Comparison of ENCODE assay signal across 1 cellular context in genomic region chr17:82884923-82885322, GRCh38.
TF ChIP-seq lines count a peak whose summit lies in the region.

No MANE protein-coding gene starts in this region.

TF ChIP-seq in K562, 482 proteins besides CTCF, POLR2A, EP300 and RAD21 (continued from another document):
- TF ChIP-seq ZNF592 (IDR thresholded peaks at IDR 0.05), result 0 out of 2 replicates have a peak, but pooled peaks have one; percentile 22
- TF ChIP-seq, protein P1, sequence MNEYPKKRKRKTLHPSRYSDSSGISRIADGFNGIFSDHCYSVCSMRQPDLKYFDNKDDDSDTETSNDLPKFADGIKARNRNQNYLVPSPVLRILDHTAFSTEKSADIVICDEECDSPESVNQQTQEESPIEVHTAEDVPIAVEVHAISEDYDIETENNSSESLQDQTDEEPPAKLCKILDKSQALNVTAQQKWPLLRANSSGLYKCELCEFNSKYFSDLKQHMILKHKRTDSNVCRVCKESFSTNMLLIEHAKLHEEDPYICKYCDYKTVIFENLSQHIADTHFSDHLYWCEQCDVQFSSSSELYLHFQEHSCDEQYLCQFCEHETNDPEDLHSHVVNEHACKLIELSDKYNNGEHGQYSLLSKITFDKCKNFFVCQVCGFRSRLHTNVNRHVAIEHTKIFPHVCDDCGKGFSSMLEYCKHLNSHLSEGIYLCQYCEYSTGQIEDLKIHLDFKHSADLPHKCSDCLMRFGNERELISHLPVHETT (CRISPR knock-in tag; conservative IDR thresholded peaks at IDR 0.05 in 1 of 2, IDR thresholded peaks at IDR 0.05 in 1 of 2), result peak in 1 of 2 experiments; percentile 18; a peak in 1 of 4 replicates
- TF ChIP-seq CTBP1 (IDR thresholded peaks at IDR 0.05; ENCODE audit: borderline replicate concordance), result no peak
- no peak for TF ChIP-seq NFE2L1 (tag; IDR thresholded peaks at IDR 0.05; ENCODE audit: borderline replicate concordance, low read depth)
- peak; percentile 47; the same call in 1 of the 2 replicates for TF ChIP-seq SMAD4 (CRISPR knock-in tag; conservative IDR thresholded peaks at IDR 0.05)
- no peak for TF ChIP-seq EHMT2 (IDR thresholded peaks at IDR 0.05)
- peak; percentile 2 for TF ChIP-seq RBBP5 (IDR thresholded peaks at IDR 0.05; ENCODE audit: borderline replicate concordance, insufficient read depth, low read length, poor library complexity, severe bottlenecking)
- peak; percentile 64 for TF ChIP-seq MAX (CRISPR knock-in tag; IDR thresholded peaks at IDR 0.05)
- 0 out of 2 replicates have a peak, but pooled peaks have one; percentile 21 for TF ChIP-seq KAT7 (CRISPR knock-in tag; IDR thresholded peaks at IDR 0.05; ENCODE audit: borderline replicate concordance)
- no peak for TF ChIP-seq SMAD1 (IDR thresholded peaks at IDR 0.05; ENCODE audit: low read depth, low read length, partially characterized antibody)
- TF ChIP-seq CHD7 (IDR thresholded peaks at IDR 0.05; ENCODE audit: low read depth, low read length), result no peak
